Comparison of ENCODE assay signal across 22 cellular contexts in genomic region chr11:64052938-64053622, GRCh38. TPM values are rescaled to one million over a fixed set of nuclear protein-coding genes. Genes with fewer than 3 reads are reported as not detected.
DNase-seq lines count a peak whose midpoint lies in the region; ATAC-seq and TF ChIP-seq lines count a peak whose summit lies in the region.
"Had no signal": no experiment of that assay in that cellular context is flagged by ENCODE, and none has a peak within 500 bp of the region (broad histone marks: within the 10 kb centered on the region; RNA-seq: fewer than 3 reads in every experiment).

No MANE protein-coding gene starts in this region.

- H3K27me3 ChIP-seq in H9 (ENCODE audit: insufficient read depth, low read length), result peaks cover 13% of the 10 kb centered on the region; the same call in 1 of the 2 replicates
- H3K27me3 ChIP-seq in SJCRH30, result no peaks in the 10 kb centered on the region
- H3K27me3 ChIP-seq in iPS-15b (ENCODE audit: control insufficient read depth, insufficient read depth, low read length), result peaks cover 2% of the 10 kb centered on the region
- H3K27me3 ChIP-seq in right atrium auricular region, result no peaks in the 10 kb centered on the region

- peaks cover 68% of the 10 kb centered on the region for H3K27me3 Mint-ChIP-seq in H9 (ENCODE audit: low read depth)
- H3K27me3 Mint-ChIP-seq in activated T-helper 1 cell treated with anti-CD3 and anti-CD28 coated beads, Interleukin-12 subunit alpha, Interleukin-12 subunit beta, Interleukin-2, Interleukin-4 antibody, amounts not matched to agents 30 ng/mL and 10 ng/mL and 1 ng/mL, durations not matched to agents 14 hours and 24 hours and 36 hours (ENCODE audit: insufficient read depth), result no peaks in the 10 kb centered on the region
- peaks cover 0 to 1% (median 0%) of the 10 kb centered on the region in 3 donors for H3K27me3 Mint-ChIP-seq in immature natural killer cell (ENCODE audit: low read depth in 3 of 3)
- H3K27me3 Mint-ChIP-seq: CD8-positive, alpha-beta memory T cell had no signal

- H3K56ac ChIP-seq in H9 (ENCODE audit: insufficient read length, low read depth, low read length), result no peak overlapping the region

- H3K23me2 ChIP-seq in H9 (ENCODE audit: insufficient read length, low read depth, low read length, poor library complexity, severe bottlenecking), result no peaks in the 10 kb centered on the region

- H2BK120ac ChIP-seq in H9 (ENCODE audit: low read depth, low read length, poor library complexity, severe bottlenecking), result no peak overlapping the region

- H3K4me1 ChIP-seq in H9 (ENCODE audit: insufficient read depth, low read length) (peaks cover 2% of the 10 kb centered on the region; the same call in 1 of the 2 replicates), SJCRH30 (peaks cover 42% of the 10 kb centered on the region), iPS-15b (ENCODE audit: control insufficient read depth, insufficient read depth, low read length) (peaks cover 10% of the 10 kb centered on the region), right atrium auricular region (peaks cover 0 to 41% of the 10 kb centered on the region in 2 donors)

- peak overlapping the region; percentile 4; the same call in 1 of the 2 replicates for H3K14ac ChIP-seq in H9 (ENCODE audit: insufficient read depth, low read length)

- H3K4me3 Mint-ChIP-seq in H9, result no peak overlapping the region
- H3K4me3 Mint-ChIP-seq in activated T-helper 1 cell treated with anti-CD3 and anti-CD28 coated beads, Interleukin-12 subunit alpha, Interleukin-12 subunit beta, Interleukin-2, Interleukin-4 antibody, amounts not matched to agents 30 ng/mL and 10 ng/mL and 1 ng/mL, durations not matched to agents 14 hours and 24 hours and 36 hours, result no peak overlapping the region
- H3K4me3 Mint-ChIP-seq in immature natural killer cell, result no peak overlapping the region
- H3K4me3 Mint-ChIP-seq: CD14-positive monocyte; CD8-positive, alpha-beta memory T cell had no signal

- no peak overlapping the region for H2BK12ac ChIP-seq in H9 (ENCODE audit: insufficient read length, low read depth, low read length)

- H4K91ac ChIP-seq in H9 (ENCODE audit: insufficient read length, low read depth, low read length), result no peak overlapping the region

- no peak overlapping the region for H3K4ac ChIP-seq in H9 (ENCODE audit: low read depth, low read length)

- no peak overlapping the region for H4K8ac ChIP-seq in H9 (replicated peaks; ENCODE audit: insufficient read length, low read depth, low read length)

- no peak overlapping the region for H2AK5ac ChIP-seq in H9 (ENCODE audit: insufficient read length, low read length)

- no peak overlapping the region for H3K4me2 ChIP-seq in H9 (ENCODE audit: insufficient read depth, insufficient read length, low read length)

- H3K79me1 ChIP-seq in H9 (ENCODE audit: insufficient read depth, low read depth, low read length, poor library complexity, severe bottlenecking), result no peaks in the 10 kb centered on the region

- no peak overlapping the region for H3K27ac ChIP-seq in H9 (ENCODE audit: insufficient read length, low read depth, low read length)
- peak overlapping the region; percentile 40 for H3K27ac ChIP-seq in SJCRH30
- H3K27ac ChIP-seq in right atrium auricular region, result no peak overlapping the region
- H3K27ac ChIP-seq: SK-N-MC had no signal

- no peak overlapping the region for H3K23ac ChIP-seq in H9 (ENCODE audit: insufficient read length, low read depth, low read length)

- no peaks in the 10 kb centered on the region for H3K79me2 ChIP-seq in H9 (ENCODE audit: insufficient read depth, low read length)

- no peak for DNase-seq in H9
- no peak for DNase-seq in SJCRH30
- no peak for DNase-seq in left ventricle myocardium superior
- DNase-seq in activated T-helper 1 cell treated with anti-CD3 and anti-CD28 coated beads, Interleukin-12 subunit alpha, Interleukin-12 subunit beta, Interleukin-2, Interleukin-4 antibody, amounts not matched to agents 30 ng/mL and 10 ng/mL and 1 ng/mL, durations not matched to agents 14 hours and 24 hours and 36 hours (ENCODE audit: low spot score), result no peak
- no peak for DNase-seq in right atrium auricular region (ENCODE audit: low spot score)
- no peak for DNase-seq in immature natural killer cell
- DNase-seq: CD8-positive, alpha-beta memory T cell; DMS 273 treated with DMSO at 0.1 percent for 48 hours; DMS79 treated with DMSO at 0.1 percent for 48 hours; GF-D8; NCI-H2029 treated with DMSO at 0.1 percent for 48 hours; NCI-H446 treated with DMSO at 0.1 percent for 48 hours; NCI-H526; SHP77 treated with DMSO at 0.1 percent for 48 hours had no signal

- no peak overlapping the region for H2BK20ac ChIP-seq in H9 (ENCODE audit: low read depth, low read length, poor library complexity, severe bottlenecking)

- no peak for ATAC-seq in left ventricle myocardium superior
- ATAC-seq: HepG2, K562, Panc1 had no signal

- H3K4me1 Mint-ChIP-seq in H9 (peaks cover 29 to 33% of the 10 kb centered on the region in 2 experiments), immature natural killer cell (no peaks in the 10 kb centered on the region)
- H3K4me1 Mint-ChIP-seq in activated T-helper 1 cell treated with anti-CD3 and anti-CD28 coated beads, Interleukin-12 subunit alpha, Interleukin-12 subunit beta, Interleukin-2, Interleukin-4 antibody, amounts not matched to agents 30 ng/mL and 10 ng/mL and 1 ng/mL, durations not matched to agents 14 hours and 24 hours and 36 hours (ENCODE audit: low read depth), result no peaks in the 10 kb centered on the region
- H3K4me1 Mint-ChIP-seq: CD14-positive monocyte; CD8-positive, alpha-beta memory T cell had no signal

- H3K36me3 Mint-ChIP-seq in H9 (ENCODE audit: insufficient read depth in 1 of 3, low read depth in 3 of 3) (no peaks in the 10 kb centered on the region), immature natural killer cell (no peaks in the 10 kb centered on the region)
- H3K36me3 Mint-ChIP-seq in activated T-helper 1 cell treated with anti-CD3 and anti-CD28 coated beads, Interleukin-12 subunit alpha, Interleukin-12 subunit beta, Interleukin-2, Interleukin-4 antibody, amounts not matched to agents 30 ng/mL and 10 ng/mL and 1 ng/mL, durations not matched to agents 14 hours and 24 hours and 36 hours (ENCODE audit: low read depth), result no peaks in the 10 kb centered on the region
- H3K36me3 Mint-ChIP-seq: CD14-positive monocyte; CD8-positive, alpha-beta memory T cell had no signal

- H3K36me3 ChIP-seq in SJCRH30 (no peaks in the 10 kb centered on the region), iPS-15b (ENCODE audit: control insufficient read depth, insufficient read depth, low read length) (no peaks in the 10 kb centered on the region), right atrium auricular region (no peaks in the 10 kb centered on the region)

- no peak overlapping the region for H2BK15ac ChIP-seq in H9 (ENCODE audit: low read depth, low read length)

- H3K9me3 Mint-ChIP-seq in H9 (no peaks in the 10 kb centered on the region; a peak in 1 of 5 replicates), immature natural killer cell (no peaks in the 10 kb centered on the region)
- no peaks in the 10 kb centered on the region for H3K9me3 Mint-ChIP-seq in activated T-helper 1 cell treated with anti-CD3 and anti-CD28 coated beads, Interleukin-12 subunit alpha, Interleukin-12 subunit beta, Interleukin-2, Interleukin-4 antibody, amounts not matched to agents 30 ng/mL and 10 ng/mL and 1 ng/mL, durations not matched to agents 14 hours and 24 hours and 36 hours
- H3K9me3 Mint-ChIP-seq: CD14-positive monocyte; CD8-positive, alpha-beta memory T cell had no signal

- TF ChIP-seq CTCF in H9 (conservative IDR thresholded peaks at IDR 0.05) (no peak), right atrium auricular region (IDR thresholded peaks at IDR 0.05) (no peak)

- H3K4me3 ChIP-seq in SJCRH30, result no peak overlapping the region
- H3K4me3 ChIP-seq in iPS-15b (ENCODE audit: low read depth, low read length), result no peak overlapping the region
- H3K4me3 ChIP-seq in right atrium auricular region, result no peak overlapping the region
- H3K4me3 ChIP-seq: K562, SK-N-MC had no signal

- intact Hi-C loops in left ventricle myocardium superior (cut with micrococcal nuclease), result no loop called here
- intact Hi-C loops in activated T-helper 1 cell treated with anti-CD3 and anti-CD28 coated beads, Interleukin-12 subunit alpha, Interleukin-12 subunit beta, Interleukin-2, Interleukin-4 antibody, amounts not matched to agents 30 ng/mL and 10 ng/mL and 1 ng/mL, durations not matched to agents 14 hours and 24 hours and 36 hours (cut with micrococcal nuclease), result no loop called here

- no peak overlapping the region for H2BK5ac ChIP-seq in H9 (ENCODE audit: insufficient read length, low read length)

- no peak overlapping the region for H4K5ac ChIP-seq in H9 (ENCODE audit: insufficient read length, low read depth, low read length)

- H3K9me3 ChIP-seq in H9 (ENCODE audit: control insufficient read depth, low read depth, low read length) (no peaks in the 10 kb centered on the region), SJCRH30 (replicated peaks) (no peaks in the 10 kb centered on the region), iPS-15b (ENCODE audit: control insufficient read depth, insufficient read depth, low read length) (no peaks in the 10 kb centered on the region), right atrium auricular region (no peaks in the 10 kb centered on the region)

- no CpG with 5 or more reads among the region's 11 CpGs for WGBS in H9 (ENCODE audit: extremely low coverage, insufficient read length, low lambda C conversion rate)

- H2AFZ ChIP-seq in H9 (ENCODE audit: low read length), result no peak overlapping the region

- H3K9ac ChIP-seq in H9 (ENCODE audit: extremely low read depth, insufficient read length, low read length) (no peak overlapping the region), iPS-15b (ENCODE audit: low read depth, low read length) (peak overlapping the region; percentile 37)

- H3T11ph ChIP-seq in H9 (ENCODE audit: low read length), result no peak overlapping the region

- 0 out of 7 replicates have a peak overlapping the region, but pooled peaks of 1 of the 3 experiments have one; percentile 14 for H3K27ac Mint-ChIP-seq in H9
- H3K27ac Mint-ChIP-seq in activated T-helper 1 cell treated with anti-CD3 and anti-CD28 coated beads, Interleukin-12 subunit alpha, Interleukin-12 subunit beta, Interleukin-2, Interleukin-4 antibody, amounts not matched to agents 30 ng/mL and 10 ng/mL and 1 ng/mL, durations not matched to agents 14 hours and 24 hours and 36 hours, result no peak overlapping the region
- no peak overlapping the region for H3K27ac Mint-ChIP-seq in immature natural killer cell

- H4K20me1 ChIP-seq in H9 (ENCODE audit: control insufficient read depth, insufficient read depth, insufficient read length), result no peaks in the 10 kb centered on the region

- H3K18ac ChIP-seq in H9 (ENCODE audit: insufficient read length, low read depth, low read length), result no peak overlapping the region

RNA-seq across cellular contexts. Expression of gene FLRT1, which starts 17.3 kb away (rescaled TPM):
- 0.24 and 0.31 TPM in 2 replicates for total RNA-seq in H9 (2021)
- total RNA-seq in SJCRH30 (2014; rRNA removed; shearing (Covaris generic)), result 0.76 and 1.4 TPM in 2 replicates
- 0.45 TPM for total RNA-seq in left ventricle myocardium superior
- not detected in 2 replicates for total RNA-seq in activated T-helper 1 cell treated with anti-CD3 and anti-CD28 coated beads, Interleukin-12 subunit alpha, Interleukin-12 subunit beta, Interleukin-2, Interleukin-4 antibody, amounts not matched to agents 30 ng/mL and 10 ng/mL and 1 ng/mL, durations not matched to agents 14 hours and 24 hours and 36 hours
- total RNA-seq in right atrium auricular region, result 1 to 10 TPM in 1 of 2 donors, under 1 TPM in 1; 0.67 to 1.7 TPM
- not detected for polyA plus RNA-seq in immature natural killer cell
- total RNA-seq: CD8-positive, alpha-beta memory T cell; K562; LHCN-M2; OCI-LY7 had no signal
- polyA plus RNA-seq: CD14-positive monocyte; CD8-positive, alpha-beta memory T cell; K562 had no signal
